ENCODE assay signal across 16 cellular contexts in genomic region chr18:45122510-45122909, GRCh38.
DNase-seq lines count a peak whose midpoint lies in the region; TF ChIP-seq lines count a peak whose summit lies in the region.
"Had no signal": no experiment of that assay in that cellular context is flagged by ENCODE, and none has a peak within 500 bp of the region (broad histone marks: within the 10 kb centered on the region; RNA-seq: fewer than 3 reads in every experiment).

No MANE protein-coding gene starts in this region.

- H3K27ac ChIP-seq in mesenchymal stem cell (ENCODE audit: low read length, poor library complexity, severe bottlenecking) = no peak overlapping the region
- H3K27ac ChIP-seq: BLaER1 treated with 17β-estradiol and CSF1 and Interleukin-3, amounts not matched to agents 10 nM and 100 nM; HL-60 had no signal

- no peaks in the 10 kb centered on the region for H3K27me3 ChIP-seq in mesenchymal stem cell (ENCODE audit: control insufficient read depth in 1 of 2, insufficient read depth in 1 of 2, low read length in 2 of 2)
- H3K27me3 ChIP-seq: BLaER1 treated with 17β-estradiol and CSF1 and Interleukin-3, amounts not matched to agents 10 nM and 100 nM had no signal

- no peak overlapping the region for H3K14ac ChIP-seq in mesenchymal stem cell (ENCODE audit: low read length in 2 of 2)

- no peak overlapping the region for H2BK120ac ChIP-seq in mesenchymal stem cell (ENCODE audit: low read depth, low read length)

- no peak overlapping the region for H3K4me3 ChIP-seq in choroid plexus epithelial cell (ENCODE audit: low read depth, low read length)
- H3K4me3 ChIP-seq in mesenchymal stem cell (ENCODE audit: insufficient read depth in 1 of 2, low read depth in 1 of 2, low read length in 2 of 2) = no peak overlapping the region
- H3K4me3 ChIP-seq: BLaER1 treated with 17β-estradiol and CSF1 and Interleukin-3, amounts not matched to agents 10 nM and 100 nM had no signal

- no peak overlapping the region for H2AFZ ChIP-seq in mesenchymal stem cell (ENCODE audit: low read depth, low read length)

- no peaks in the 10 kb centered on the region for H3K79me1 ChIP-seq in mesenchymal stem cell (replicated peaks; ENCODE audit: low read length, poor library complexity, severe bottlenecking)

- H3K36me3 ChIP-seq in mesenchymal stem cell (ENCODE audit: control insufficient read depth in 1 of 2, insufficient read depth in 2 of 2, low read depth in 1 of 2, low read length in 2 of 2) = no peaks in the 10 kb centered on the region
- H3K36me3 ChIP-seq: BLaER1 treated with 17β-estradiol and CSF1 and Interleukin-3, amounts not matched to agents 10 nM and 100 nM had no signal

- no peak for TF ChIP-seq CTCF in choroid plexus epithelial cell (conservative IDR thresholded peaks at IDR 0.05; ENCODE audit: low read depth, low read length)

- WGBS in mesenchymal stem cell = 85% methylated on average over 1 of the region's 1 CpG

- H2BK15ac ChIP-seq in mesenchymal stem cell (ENCODE audit: low read depth, poor library complexity, severe bottlenecking) = no peak overlapping the region

- H3K4me1 ChIP-seq in mesenchymal stem cell (ENCODE audit: control insufficient read depth, insufficient read depth, low read depth, low read length) = no peaks in the 10 kb centered on the region
- H3K4me1 ChIP-seq: BLaER1 treated with 17β-estradiol and CSF1 and Interleukin-3, amounts not matched to agents 10 nM and 100 nM had no signal

- H3K9me3 ChIP-seq in mesenchymal stem cell (ENCODE audit: control insufficient read depth, low read length) = no peaks in the 10 kb centered on the region
- H3K9me3 ChIP-seq: BLaER1 treated with 17β-estradiol and CSF1 and Interleukin-3, amounts not matched to agents 10 nM and 100 nM had no signal

- H3K4ac ChIP-seq in mesenchymal stem cell (ENCODE audit: low read depth in 1 of 2, low read length in 2 of 2) = no peak overlapping the region

- H3K9ac ChIP-seq in mesenchymal stem cell (ENCODE audit: low read length) = no peak overlapping the region
- H3K9ac ChIP-seq: BLaER1 treated with 17β-estradiol and CSF1 and Interleukin-3, amounts not matched to agents 10 nM and 100 nM had no signal

- H3K23ac ChIP-seq in mesenchymal stem cell (ENCODE audit: low read length in 2 of 2) = no peak overlapping the region

- H4K8ac ChIP-seq in mesenchymal stem cell (ENCODE audit: low read length) = no peak overlapping the region

- no peak overlapping the region for H2BK5ac ChIP-seq in mesenchymal stem cell (ENCODE audit: low read depth, low read length, poor library complexity, severe bottlenecking)

- H3K4me2 ChIP-seq in mesenchymal stem cell (ENCODE audit: low read length, poor library complexity, severe bottlenecking) = no peak overlapping the region
- H3K4me2 ChIP-seq: BLaER1 treated with 17β-estradiol and CSF1 and Interleukin-3, amounts not matched to agents 10 nM and 100 nM had no signal

- no peak overlapping the region for H2BK12ac ChIP-seq in mesenchymal stem cell (ENCODE audit: low read length in 2 of 2)

- H2AK5ac ChIP-seq in mesenchymal stem cell (ENCODE audit: low read length, severe bottlenecking) = no peak overlapping the region

- H4K91ac ChIP-seq in mesenchymal stem cell (ENCODE audit: low read length) = no peak overlapping the region

- DNase-seq in DMS 273 (lab: John Stamatoyannopoulos, UW; ENCODE audit: unreplicated experiment) = peak; percentile 9
- DNase-seq in M059J (ENCODE audit: low read depth) = peak; percentile 36
- peak; percentile 2 for DNase-seq in choroid plexus epithelial cell (ENCODE audit: low read depth)
- peak; percentile 16 for DNase-seq in mesenchymal stem cell
- no peak for DNase-seq in EL
- DNase-seq in mesenteric fat pad (ENCODE audit: low spot score) = no peak
- no peak for DNase-seq in activated CD4-positive, CD25-positive, alpha-beta regulatory T cell (lab: John Stamatoyannopoulos, UW)
- no peak for DNase-seq in stimulated activated CD4-positive, alpha-beta T cell treated with anti-CD3 and anti-CD28 coated beads, Interleukin-15, amount 100 ng/mL, for 24 hours
- DNase-seq: CD8-positive, alpha-beta memory T cell; HCEC 1CT; NCI-H1417 treated with DMSO at 0.1 percent for 48 hours; NCI-H1930; NCI-H526 treated with DMSO at 0.1 percent for 48 hours; SIG-M5 had no signal

- H3K18ac ChIP-seq in mesenchymal stem cell (ENCODE audit: low read depth in 1 of 2, low read length in 2 of 2) = no peak overlapping the region

Comparison
In these comparisons a context has a peak if more than half of its experiments do, and no peak if none do; other contexts are left out.
1. DNase-seq: peak in DMS 273 (single experiment), M059J (single experiment), choroid plexus epithelial cell (single experiment) and mesenchymal stem cell (single experiment); none in EL (single experiment), mesenteric fat pad (single experiment), activated CD4-positive, CD25-positive, alpha-beta regulatory T cell (0 of 4) and stimulated activated CD4-positive, alpha-beta T cell treated with anti-CD3 and anti-CD28 coated beads, Interleukin-15, amount 100 ng/mL, for 24 hours (single experiment).